Comparison of ENCODE assay signal across 1 cellular context in the genomic region with DNA sequence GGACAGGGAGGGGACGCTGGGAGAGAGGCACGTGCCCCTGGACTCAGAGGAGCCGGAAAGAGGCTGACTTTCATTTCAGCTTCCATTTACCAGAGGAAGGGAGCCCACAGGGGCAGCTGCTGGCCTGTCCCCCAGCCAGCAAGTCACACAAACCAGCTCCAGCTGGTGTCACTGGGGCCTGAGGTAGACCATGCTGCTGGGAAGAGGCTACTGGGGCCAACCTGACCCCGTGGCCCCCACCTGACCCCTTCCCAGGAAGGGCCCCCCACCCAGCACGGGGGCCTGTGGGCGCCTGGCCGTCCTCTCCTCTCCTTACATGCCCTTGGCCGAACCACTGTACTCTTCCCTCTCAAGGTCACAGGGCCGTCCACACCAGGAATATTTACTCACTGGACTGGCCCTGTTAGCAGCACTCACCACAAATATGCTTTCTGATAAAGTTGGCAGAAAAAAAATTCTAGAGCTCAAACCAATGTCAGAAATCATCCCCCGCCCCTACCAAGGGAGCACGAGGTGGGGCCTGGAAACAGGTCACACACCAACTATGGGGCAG.
TF ChIP-seq lines count a peak whose summit lies in the region.

No MANE protein-coding gene starts in this region.

TF ChIP-seq in HepG2, 621 proteins besides CTCF, POLR2A, EP300 and RAD21 (continued from another document and continues in another):
- TF ChIP-seq, protein P1, sequence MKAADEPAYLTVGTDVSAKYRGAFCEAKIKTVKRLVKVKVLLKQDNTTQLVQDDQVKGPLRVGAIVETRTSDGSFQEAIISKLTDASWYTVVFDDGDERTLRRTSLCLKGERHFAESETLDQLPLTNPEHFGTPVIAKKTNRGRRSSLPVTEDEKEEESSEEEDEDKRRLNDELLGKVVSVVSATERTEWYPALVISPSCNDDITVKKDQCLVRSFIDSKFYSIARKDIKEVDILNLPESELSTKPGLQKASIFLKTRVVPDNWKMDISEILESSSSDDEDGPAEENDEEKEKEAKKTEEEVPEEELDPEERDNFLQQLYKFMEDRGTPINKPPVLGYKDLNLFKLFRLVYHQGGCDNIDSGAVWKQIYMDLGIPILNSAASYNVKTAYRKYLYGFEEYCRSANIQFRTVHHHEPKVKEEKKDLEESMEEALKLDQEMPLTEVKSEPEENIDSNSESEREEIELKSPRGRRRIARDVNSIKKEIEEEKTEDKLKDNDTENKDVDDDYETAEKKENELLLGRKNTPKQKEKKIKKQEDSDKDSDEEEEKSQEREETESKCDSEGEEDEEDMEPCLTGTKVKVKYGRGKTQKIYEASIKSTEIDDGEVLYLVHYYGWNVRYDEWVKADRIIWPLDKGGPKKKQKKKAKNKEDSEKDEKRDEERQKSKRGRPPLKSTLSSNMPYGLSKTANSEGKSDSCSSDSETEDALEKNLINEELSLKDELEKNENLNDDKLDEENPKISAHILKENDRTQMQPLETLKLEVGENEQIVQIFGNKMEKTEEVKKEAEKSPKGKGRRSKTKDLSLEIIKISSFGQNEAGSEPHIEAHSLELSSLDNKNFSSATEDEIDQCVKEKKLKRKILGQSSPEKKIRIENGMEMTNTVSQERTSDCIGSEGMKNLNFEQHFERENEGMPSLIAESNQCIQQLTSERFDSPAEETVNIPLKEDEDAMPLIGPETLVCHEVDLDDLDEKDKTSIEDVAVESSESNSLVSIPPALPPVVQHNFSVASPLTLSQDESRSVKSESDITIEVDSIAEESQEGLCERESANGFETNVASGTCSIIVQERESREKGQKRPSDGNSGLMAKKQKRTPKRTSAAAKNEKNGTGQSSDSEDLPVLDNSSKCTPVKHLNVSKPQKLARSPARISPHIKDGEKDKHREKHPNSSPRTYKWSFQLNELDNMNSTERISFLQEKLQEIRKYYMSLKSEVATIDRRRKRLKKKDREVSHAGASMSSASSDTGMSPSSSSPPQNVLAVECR (CRISPR knock-in tag; IDR thresholded peaks at IDR 0.05; ENCODE audit: borderline replicate concordance): no peak; the same call in 1 of the 2 replicates
- TF ChIP-seq, protein P2, sequence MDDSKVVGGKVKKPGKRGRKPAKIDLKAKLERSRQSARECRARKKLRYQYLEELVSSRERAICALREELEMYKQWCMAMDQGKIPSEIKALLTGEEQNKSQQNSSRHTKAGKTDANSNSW (CRISPR knock-in tag; IDR thresholded peaks at IDR 0.05; ENCODE audit: borderline replicate concordance): no peak
- TF ChIP-seq ZNF530 (CRISPR knock-in tag; IDR thresholded peaks at IDR 0.05; ENCODE audit: low read depth): no peak
- no peak for TF ChIP-seq ZNF367 (CRISPR knock-in tag; IDR thresholded peaks at IDR 0.05; ENCODE audit: borderline replicate concordance)
- TF ChIP-seq ZNF180 (CRISPR knock-in tag; IDR thresholded peaks at IDR 0.05; ENCODE audit: borderline replicate concordance, low read depth): no peak
- TF ChIP-seq, protein P3, sequence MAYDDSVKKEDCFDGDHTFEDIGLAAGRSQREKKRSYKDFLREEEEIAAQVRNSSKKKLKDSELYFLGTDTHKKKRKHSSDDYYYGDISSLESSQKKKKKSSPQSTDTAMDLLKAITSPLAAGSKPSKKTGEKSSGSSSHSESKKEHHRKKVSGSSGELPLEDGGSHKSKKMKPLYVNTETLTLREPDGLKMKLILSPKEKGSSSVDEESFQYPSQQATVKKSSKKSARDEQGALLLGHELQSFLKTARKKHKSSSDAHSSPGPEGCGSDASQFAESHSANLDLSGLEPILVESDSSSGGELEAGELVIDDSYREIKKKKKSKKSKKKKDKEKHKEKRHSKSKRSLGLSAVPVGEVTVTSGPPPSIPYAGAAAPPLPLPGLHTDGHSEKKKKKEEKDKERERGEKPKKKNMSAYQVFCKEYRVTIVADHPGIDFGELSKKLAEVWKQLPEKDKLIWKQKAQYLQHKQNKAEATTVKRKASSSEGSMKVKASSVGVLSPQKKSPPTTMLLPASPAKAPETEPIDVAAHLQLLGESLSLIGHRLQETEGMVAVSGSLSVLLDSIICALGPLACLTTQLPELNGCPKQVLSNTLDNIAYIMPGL (CRISPR knock-in tag; IDR thresholded peaks at IDR 0.05; ENCODE audit: borderline replicate concordance in 1 of 2, low read depth in 1 of 2): no peak
- peak; percentile 46; the same call in 1 of the 2 replicates for TF ChIP-seq HNF4G (IDR thresholded peaks at IDR 0.05; ENCODE audit: borderline replicate concordance, low read depth, low read length)
- TF ChIP-seq HNF4G (CRISPR knock-in tag; IDR thresholded peaks at IDR 0.05; ENCODE audit: borderline replicate concordance, low read depth): no peak
- TF ChIP-seq RELA (CRISPR knock-in tag; IDR thresholded peaks at IDR 0.05): no peak; the same call in 1 of the 2 replicates
- peak; percentile 87 for TF ChIP-seq NR2F6 (IDR thresholded peaks at IDR 0.05)
- peak; percentile 94 for TF ChIP-seq NR2F6 (CRISPR knock-in tag; IDR thresholded peaks at IDR 0.05)
- no peak for TF ChIP-seq GTF2F1 (IDR thresholded peaks at IDR 0.05; ENCODE audit: low read length)
- TF ChIP-seq ZNF558 (CRISPR knock-in tag; IDR thresholded peaks at IDR 0.05; ENCODE audit: borderline replicate concordance): no peak
- peak; percentile 29; the same call in 1 of the 2 replicates for TF ChIP-seq FOXJ3 (CRISPR knock-in tag; IDR thresholded peaks at IDR 0.05; ENCODE audit: borderline replicate concordance)
- no peak for TF ChIP-seq SNAI1 (CRISPR knock-in tag; IDR thresholded peaks at IDR 0.05; ENCODE audit: borderline replicate concordance)
- TF ChIP-seq, protein P4, sequence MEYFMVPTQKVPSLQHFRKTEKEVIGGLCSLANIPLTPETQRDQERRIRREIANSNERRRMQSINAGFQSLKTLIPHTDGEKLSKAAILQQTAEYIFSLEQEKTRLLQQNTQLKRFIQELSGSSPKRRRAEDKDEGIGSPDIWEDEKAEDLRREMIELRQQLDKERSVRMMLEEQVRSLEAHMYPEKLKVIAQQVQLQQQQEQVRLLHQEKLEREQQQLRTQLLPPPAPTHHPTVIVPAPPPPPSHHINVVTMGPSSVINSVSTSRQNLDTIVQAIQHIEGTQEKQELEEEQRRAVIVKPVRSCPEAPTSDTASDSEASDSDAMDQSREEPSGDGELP (IDR thresholded peaks at IDR 0.05; ENCODE audit: borderline replicate concordance, low read depth): peak; percentile 73; the same call in 1 of the 2 replicates
- TF ChIP-seq SMAD9 (CRISPR knock-in tag; IDR thresholded peaks at IDR 0.05): no peak
- TF ChIP-seq MAFG (CRISPR knock-in tag; IDR thresholded peaks at IDR 0.05): no peak
- TF ChIP-seq PITX1 (CRISPR knock-in tag; IDR thresholded peaks at IDR 0.05): peak; percentile 34; the same call in 1 of the 2 replicates
- TF ChIP-seq IKZF4 (CRISPR knock-in tag; IDR thresholded peaks at IDR 0.05; ENCODE audit: borderline replicate concordance, low read depth, not compliant biosample characterization): no peak
- no peak for TF ChIP-seq PHF20 (CRISPR knock-in tag; IDR thresholded peaks at IDR 0.05)
- no peak; the same call in 1 of the 2 replicates for TF ChIP-seq TFDP2 (CRISPR knock-in tag; IDR thresholded peaks at IDR 0.05)
- no peak for TF ChIP-seq ZNF460 (CRISPR knock-in tag; IDR thresholded peaks at IDR 0.05; ENCODE audit: borderline replicate concordance)
- TF ChIP-seq, protein P5, sequence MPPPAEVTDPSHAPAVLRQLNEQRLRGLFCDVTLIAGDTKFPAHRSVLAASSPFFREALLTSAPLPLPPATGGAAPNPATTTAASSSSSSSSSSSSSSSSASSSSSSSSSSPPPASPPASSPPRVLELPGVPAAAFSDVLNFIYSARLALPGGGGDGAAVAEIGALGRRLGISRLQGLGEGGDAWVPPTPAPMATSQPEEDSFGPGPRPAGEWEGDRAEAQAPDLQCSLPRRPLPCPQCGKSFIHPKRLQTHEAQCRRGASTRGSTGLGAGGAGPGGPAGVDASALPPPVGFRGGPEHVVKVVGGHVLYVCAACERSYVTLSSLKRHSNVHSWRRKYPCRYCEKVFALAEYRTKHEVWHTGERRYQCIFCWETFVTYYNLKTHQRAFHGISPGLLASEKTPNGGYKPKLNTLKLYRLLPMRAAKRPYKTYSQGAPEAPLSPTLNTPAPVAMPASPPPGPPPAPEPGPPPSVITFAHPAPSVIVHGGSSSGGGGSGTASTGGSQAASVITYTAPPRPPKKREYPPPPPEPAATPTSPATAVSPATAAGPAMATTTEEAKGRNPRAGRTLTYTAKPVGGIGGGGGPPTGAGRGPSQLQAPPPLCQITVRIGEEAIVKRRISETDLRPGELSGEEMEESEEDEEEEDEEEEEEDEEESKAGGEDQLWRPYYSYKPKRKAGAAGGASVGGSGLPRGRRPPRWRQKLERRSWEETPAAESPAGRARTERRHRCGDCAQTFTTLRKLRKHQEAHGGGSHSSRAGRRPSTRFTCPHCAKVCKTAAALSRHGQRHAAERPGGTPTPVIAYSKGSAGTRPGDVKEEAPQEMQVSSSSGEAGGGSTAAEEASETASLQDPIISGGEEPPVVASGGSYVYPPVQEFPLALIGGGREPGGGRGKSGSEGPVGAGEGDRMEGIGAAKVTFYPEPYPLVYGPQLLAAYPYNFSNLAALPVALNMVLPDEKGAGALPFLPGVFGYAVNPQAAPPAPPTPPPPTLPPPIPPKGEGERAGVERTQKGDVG (CRISPR knock-in tag; IDR thresholded peaks at IDR 0.05; ENCODE audit: borderline replicate concordance): no peak
- TF ChIP-seq ZBTB49 (CRISPR knock-in tag; IDR thresholded peaks at IDR 0.05; ENCODE audit: borderline replicate concordance): no peak
- no peak for TF ChIP-seq ZNF775 (CRISPR knock-in tag; IDR thresholded peaks at IDR 0.05; ENCODE audit: borderline replicate concordance)
- no peak for TF ChIP-seq NFIC (IDR thresholded peaks at IDR 0.05; ENCODE audit: low read length)
- TF ChIP-seq ZKSCAN5 (CRISPR knock-in tag; IDR thresholded peaks at IDR 0.05): no peak
- TF ChIP-seq MED13 (CRISPR knock-in tag; IDR thresholded peaks at IDR 0.05): no peak
- TF ChIP-seq ZNF776 (CRISPR knock-in tag; IDR thresholded peaks at IDR 0.05): no peak; the same call in 1 of the 2 replicates
- TF ChIP-seq ZNF333 (CRISPR knock-in tag; IDR thresholded peaks at IDR 0.05; ENCODE audit: borderline replicate concordance): no peak
- no peak for TF ChIP-seq ZSCAN31 (CRISPR knock-in tag; IDR thresholded peaks at IDR 0.05; ENCODE audit: low read depth)
- TF ChIP-seq MBNL3 (CRISPR knock-in tag; conservative IDR thresholded peaks at IDR 0.05): no peak
- no peak for TF ChIP-seq CERS6 (CRISPR knock-in tag; IDR thresholded peaks at IDR 0.05)
- TF ChIP-seq, protein P6, sequence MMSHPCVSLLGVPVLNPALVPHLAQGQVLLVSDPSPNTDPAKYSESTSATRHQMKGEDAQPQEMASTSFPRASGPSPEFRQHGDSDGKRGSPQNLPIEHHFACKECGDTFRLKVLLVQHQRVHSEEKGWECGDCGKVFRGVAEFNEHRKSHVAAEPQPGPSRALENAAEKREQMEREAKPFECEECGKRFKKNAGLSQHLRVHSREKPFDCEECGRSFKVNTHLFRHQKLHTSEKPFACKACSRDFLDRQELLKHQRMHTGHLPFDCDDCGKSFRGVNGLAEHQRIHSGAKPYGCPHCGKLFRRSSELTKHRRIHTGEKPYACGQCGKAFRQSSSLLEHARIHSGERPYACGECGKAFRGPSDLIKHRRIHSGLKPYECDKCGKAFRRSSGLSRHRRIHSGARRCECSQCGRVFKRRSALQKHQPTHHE (CRISPR knock-in tag; IDR thresholded peaks at IDR 0.05; ENCODE audit: borderline replicate concordance): no peak; the same call in 1 of the 2 replicates
- TF ChIP-seq EEA1 (CRISPR knock-in tag; IDR thresholded peaks at IDR 0.05; ENCODE audit: borderline replicate concordance): no peak
- TF ChIP-seq, protein P7, sequence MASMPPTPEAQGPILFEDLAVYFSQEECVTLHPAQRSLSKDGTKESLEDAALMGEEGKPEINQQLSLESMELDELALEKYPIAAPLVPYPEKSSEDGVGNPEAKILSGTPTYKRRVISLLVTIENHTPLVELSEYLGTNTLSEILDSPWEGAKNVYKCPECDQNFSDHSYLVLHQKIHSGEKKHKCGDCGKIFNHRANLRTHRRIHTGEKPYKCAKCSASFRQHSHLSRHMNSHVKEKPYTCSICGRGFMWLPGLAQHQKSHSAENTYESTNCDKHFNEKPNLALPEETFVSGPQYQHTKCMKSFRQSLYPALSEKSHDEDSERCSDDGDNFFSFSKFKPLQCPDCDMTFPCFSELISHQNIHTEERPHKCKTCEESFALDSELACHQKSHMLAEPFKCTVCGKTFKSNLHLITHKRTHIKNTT (CRISPR knock-in tag; IDR thresholded peaks at IDR 0.05): no peak
- no peak for TF ChIP-seq ZFYVE20 (CRISPR knock-in tag; IDR thresholded peaks at IDR 0.05; ENCODE audit: borderline replicate concordance, low read depth)
- TF ChIP-seq, protein P8, sequence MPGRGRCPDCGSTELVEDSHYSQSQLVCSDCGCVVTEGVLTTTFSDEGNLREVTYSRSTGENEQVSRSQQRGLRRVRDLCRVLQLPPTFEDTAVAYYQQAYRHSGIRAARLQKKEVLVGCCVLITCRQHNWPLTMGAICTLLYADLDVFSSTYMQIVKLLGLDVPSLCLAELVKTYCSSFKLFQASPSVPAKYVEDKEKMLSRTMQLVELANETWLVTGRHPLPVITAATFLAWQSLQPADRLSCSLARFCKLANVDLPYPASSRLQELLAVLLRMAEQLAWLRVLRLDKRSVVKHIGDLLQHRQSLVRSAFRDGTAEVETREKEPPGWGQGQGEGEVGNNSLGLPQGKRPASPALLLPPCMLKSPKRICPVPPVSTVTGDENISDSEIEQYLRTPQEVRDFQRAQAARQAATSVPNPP (CRISPR knock-in tag; IDR thresholded peaks at IDR 0.05): no peak
